8 cellular contexts compared by ENCODE assay signal in genomic region chr1:27725374-27726172, GRCh38.
DNase-seq lines count a peak whose midpoint lies in the region; ATAC-seq lines count a peak whose summit lies in the region.

Gene FAM76A (plus strand): TSS chr1:27725961. CDS start chr1:27726081, 120 bp downstream.

- ATAC-seq in GM19043 (IDR thresholded peaks at IDR 0.05; ENCODE audit: low read depth, unreplicated experiment) (peak; percentile 96), HG03378 (IDR thresholded peaks at IDR 0.05; ENCODE audit: unreplicated experiment) (peak; percentile 90)
- ATAC-seq in activated CD4-positive, CD25-positive, alpha-beta regulatory T cell treated with anti-CD3 and anti-CD28 coated beads, Interleukin-2, amount 50 U/mL, for 24 hours: peak; percentile 95 to 96

- DNase-seq in Ammon's horn (ENCODE audit: low spot score): peak; percentile 100
- DNase-seq in NCI-H446 treated with DMSO at 0.1 percent for 48 hours (lab: John Stamatoyannopoulos, UW): peak; percentile 99
- peak; percentile 96 to 98 for DNase-seq in cerebellar nuclear complex (lab: John Stamatoyannopoulos, UW)
- peak; percentile 99 for DNase-seq in islet precursor cell
- peak; percentile 99 to 100 (median 99) for DNase-seq in stimulated activated CD4-positive, alpha-beta T cell treated with anti-CD3 and anti-CD28 coated beads, Interleukin-12 subunit alpha, Interleukin-12 subunit beta, amount 100 ng/mL, for 48 hours (ENCODE audit: low read depth in 2 of 3, low spot score in 1 of 3)

Comparison
In these comparisons a context has a peak if more than half of its experiments do, and no peak if none do; other contexts are left out.
1. Peak in every context shown above with its lines: DNase-seq and ATAC-seq.